ENCODE assay signal across 8 cellular contexts in genomic region chr7:27740449-27741086, GRCh38. TPM values are rescaled to one million over a fixed set of nuclear protein-coding genes. Genes with fewer than 3 reads are reported as not detected.
A peak's percentile ranks its signal among the peaks of the same experiment; 100 is the strongest.
DNase-seq lines count a peak whose midpoint lies in the region; ATAC-seq and TF ChIP-seq lines count a peak whose summit lies in the region.

No MANE protein-coding gene starts in this region.

- no peaks in the 10 kb centered on the region for H3K27me3 ChIP-seq in OCI-LY1 (ENCODE audit: insufficient read depth, low read length)

- peak overlapping the region; percentile 80 for H3K9ac ChIP-seq in OCI-LY1 (ENCODE audit: low read length)

- ATAC-seq in GM21528 (IDR thresholded peaks at IDR 0.05; ENCODE audit: low FRiP score, unreplicated experiment), result peak; percentile 79

- peak overlapping the region; percentile 64 for H3K27ac ChIP-seq in OCI-LY1 (ENCODE audit: low read depth, low read length, poor library complexity, severe bottlenecking)

- H3K9me3 ChIP-seq in OCI-LY1 (ENCODE audit: low read length), result no peaks in the 10 kb centered on the region

- H4K20me1 ChIP-seq in OCI-LY1 (ENCODE audit: insufficient read depth, low read length), result no peaks in the 10 kb centered on the region

- no peak for TF ChIP-seq POLR2A in erythroblast (IDR thresholded peaks at IDR 0.05; ENCODE audit: low read length)

- H3K36me3 ChIP-seq in OCI-LY1 (ENCODE audit: insufficient read depth, low read length), result no peaks in the 10 kb centered on the region

- H3K9me2 ChIP-seq in OCI-LY1 (ENCODE audit: low read depth, low read length), result no peaks in the 10 kb centered on the region

- peak overlapping the region; percentile 92 for H3K4me2 ChIP-seq in OCI-LY1 (ENCODE audit: low read length)

- no peaks in the 10 kb centered on the region for H3F3A ChIP-seq in OCI-LY1 (ENCODE audit: insufficient read depth, low read length)

- no peak for TF ChIP-seq CTCF in OCI-LY1 (IDR thresholded peaks at IDR 0.05; ENCODE audit: low read length)

- peaks cover 35% of the 10 kb centered on the region for H3K79me2 ChIP-seq in OCI-LY1 (ENCODE audit: insufficient read depth, low read length)

- DNase-seq in DMS114 treated with DMSO at 0.1 percent for 48 hours (lab: John Stamatoyannopoulos, UW; ENCODE audit: unreplicated experiment), result peak; percentile 59
- peak; percentile 81 for DNase-seq in HuH-7 (ENCODE audit: low spot score)
- peak; percentile 85 for DNase-seq in activated T-cell treated with anti-CD3 and anti-CD28 coated beads for 48 hours (ENCODE audit: low read depth)
- DNase-seq in erythroblast (lab: John Stamatoyannopoulos, UW), result peak; percentile 84 to 90
- peak; percentile 94 for DNase-seq in mucosa of gallbladder (ENCODE audit: low spot score)
- DNase-seq in stimulated activated CD8-positive, alpha-beta memory T cell treated with anti-CD3 and anti-CD28 coated beads, Interleukin-4, amount 100 ng/mL, for 48 hours, result peak; percentile 91

- peak overlapping the region; percentile 80 for H3K4me3 ChIP-seq in OCI-LY1 (ENCODE audit: low read depth, low read length, poor library complexity, severe bottlenecking)

- H3K4me1 ChIP-seq in OCI-LY1 (ENCODE audit: insufficient read depth, low read length, severe bottlenecking), result peaks cover 42% of the 10 kb centered on the region

- H2AFZ ChIP-seq in OCI-LY1 (ENCODE audit: low read length), result no peak overlapping the region

RNA-seq across cellular contexts. Expression of gene TAX1BP1, which starts 0.6 kb away (rescaled TPM):
- 159 TPM for total RNA-seq in mucosa of gallbladder

Comparison
In these comparisons a context has a peak if more than half of its experiments do, and no peak if none do; other contexts are left out.
1. Peak in every context shown above with its lines: DNase-seq, ATAC-seq, H3K4me3 ChIP-seq and H3K27ac ChIP-seq.